In genomic region chr2:101253013-101253712, GRCh38 we compare ENCODE assay signal across 8 cellular contexts. TPM values are rescaled to one million over a fixed set of nuclear protein-coding genes. Genes with fewer than 3 reads are reported as not detected.
A peak's percentile ranks its signal among the peaks of the same experiment; 100 is the strongest.
DNase-seq lines count a peak whose midpoint lies in the region; ATAC-seq and TF ChIP-seq lines count a peak whose summit lies in the region.

No MANE protein-coding gene starts in this region.

- H3K36me3 Mint-ChIP-seq in CD4-positive, alpha-beta T cell (ENCODE audit: low read depth) = peaks cover 46% of the 10 kb centered on the region
- H3K36me3 Mint-ChIP-seq in glutamatergic neuron (ENCODE audit: unreplicated experiment) = peaks cover 4% of the 10 kb centered on the region
- peaks cover 15% of the 10 kb centered on the region for H3K36me3 Mint-ChIP-seq in type B pancreatic cell

- H3K36me3 ChIP-seq in Peyer's patch = peaks cover 0 to 6% (median 0%) of the 10 kb centered on the region in 3 donors

- peak in 1 of 2 donors; percentile 22 for TF ChIP-seq POLR2A in Peyer's patch (IDR thresholded peaks at IDR 0.05)

- H3K9me3 ChIP-seq in CD4-positive, alpha-beta T cell (ENCODE audit: control insufficient read depth, low read length) = no peaks in the 10 kb centered on the region
- no peaks in the 10 kb centered on the region for H3K9me3 ChIP-seq in Peyer's patch

- peaks cover 0 to 41% (median 12%) of the 10 kb centered on the region in 4 donors for H3K4me1 ChIP-seq in Peyer's patch

- peak overlapping the region; percentile 97 for H3K4me3 Mint-ChIP-seq in CD4-positive, alpha-beta T cell
- H3K4me3 Mint-ChIP-seq in glutamatergic neuron (ENCODE audit: unreplicated experiment) (peak overlapping the region; percentile 100), type B pancreatic cell (peak overlapping the region; percentile 96)

- H3K27me3 Mint-ChIP-seq in CD4-positive, alpha-beta T cell = no peaks in the 10 kb centered on the region
- peaks cover 6% of the 10 kb centered on the region for H3K27me3 Mint-ChIP-seq in glutamatergic neuron (ENCODE audit: unreplicated experiment)
- no peaks in the 10 kb centered on the region for H3K27me3 Mint-ChIP-seq in type B pancreatic cell

- peak overlapping the region; percentile 89 to 95 (median 92) for H3K4me3 ChIP-seq in Peyer's patch

- TF ChIP-seq CTCF in CD4-positive, alpha-beta T cell (IDR thresholded peaks at IDR 0.05) = no peak
- TF ChIP-seq CTCF in Peyer's patch (IDR thresholded peaks at IDR 0.05) (no peak), glutamatergic neuron (IDR thresholded peaks at IDR 0.05; ENCODE audit: partially characterized antibody, unreplicated experiment) (no peak), type B pancreatic cell (conservative IDR thresholded peaks at IDR 0.05) (no peak)

- H3K27me3 ChIP-seq in CD4-positive, alpha-beta T cell (ENCODE audit: control insufficient read depth, insufficient read depth, low read length) = no peaks in the 10 kb centered on the region
- no peaks in the 10 kb centered on the region for H3K27me3 ChIP-seq in Peyer's patch

- H3K27ac ChIP-seq in CD4-positive, alpha-beta T cell (ENCODE audit: low read depth, low read length) = peak overlapping the region; percentile 98
- H3K27ac ChIP-seq in Peyer's patch = peak overlapping the region; percentile 96 to 98 (median 97)

- intact Hi-C loops in CD4-positive, alpha-beta T cell (cut with DNase I, micrococcal nuclease) = loop anchor here (2.0 to 5.0 kb wide), 5 partner anchors 102 to 691 kb away; partner anchors contain the start of genes RPL31 (in 2 of the 2), CREG2 (in 1 of the 2), MAP4K4 (in 1 of the 2) and PDCL3 (in 1 of the 2)
- intact Hi-C loops in posterior cingulate gyrus (cut with DNase I) = loop anchor here (5.0 kb wide), 1 partner anchor 54 kb away; the partner anchor contains the start of gene RNF149

- POLR2A ChIA-PET in CD4-positive, alpha-beta T cell (lab: Charles Lee) = interaction anchor here (0.6 to 3.0 kb wide), 25 partner anchors 10 to 690 kb away, joined by 3 to 21 read pairs (median 5); partner anchors contain the start of genes PDCL3, RNF149, RPL31 and TBC1D8

- peak overlapping the region; percentile 93 for H3K27ac Mint-ChIP-seq in CD4-positive, alpha-beta T cell
- peak overlapping the region; percentile 95 for H3K27ac Mint-ChIP-seq in glutamatergic neuron (ENCODE audit: unreplicated experiment)
- peak overlapping the region; percentile 92 for H3K27ac Mint-ChIP-seq in type B pancreatic cell

- ATAC-seq in CD4-positive, alpha-beta T cell (ENCODE audit: poor library complexity) = peak; percentile 69
- peak; percentile 46 for ATAC-seq in GM19372 (IDR thresholded peaks at IDR 0.05; ENCODE audit: low read depth, unreplicated experiment)
- peak; percentile 55 for ATAC-seq in HG03460 (IDR thresholded peaks at IDR 0.05; ENCODE audit: unreplicated experiment)

- H3K4me1 Mint-ChIP-seq in CD4-positive, alpha-beta T cell (ENCODE audit: low read depth) = peaks cover 60% of the 10 kb centered on the region
- peaks cover 10% of the 10 kb centered on the region for H3K4me1 Mint-ChIP-seq in glutamatergic neuron (ENCODE audit: low read depth, unreplicated experiment)
- H3K4me1 Mint-ChIP-seq in type B pancreatic cell (ENCODE audit: unreplicated experiment) = peaks cover 38% of the 10 kb centered on the region

- H3K9me3 Mint-ChIP-seq in CD4-positive, alpha-beta T cell = no peaks in the 10 kb centered on the region
- H3K9me3 Mint-ChIP-seq in glutamatergic neuron (ENCODE audit: unreplicated experiment) = peaks cover 8% of the 10 kb centered on the region
- no peaks in the 10 kb centered on the region for H3K9me3 Mint-ChIP-seq in type B pancreatic cell

- CTCF ChIA-PET in CD4-positive, alpha-beta T cell (lab: Charles Lee) = interaction anchor here (0.7 to 1.6 kb wide), 7 partner anchors 16 to 241 kb away, joined by 3 to 7 read pairs (median 3); no protein-coding TSS in a partner anchor

- DNase-seq in CD4-positive, alpha-beta T cell = peak; percentile 62 to 80 (median 73)
- DNase-seq in Peyer's patch = peak; percentile 76 to 90 (median 82)
- DNase-seq in activated gamma-delta T cell treated with Interleukin-2 at 50 U/mL for 16 hours = peak; percentile 77
- peak; percentile 62 for DNase-seq in glutamatergic neuron
- peak in 9 of 10 donors; percentile 9 to 92 (median 35) for DNase-seq in posterior cingulate gyrus
- no peak for DNase-seq in type B pancreatic cell (ENCODE audit: extremely low spot score, unreplicated experiment)

RNA-seq across cellular contexts. Expression of gene CNOT11, which starts 0.5 kb away (rescaled TPM):
- total RNA-seq in CD4-positive, alpha-beta T cell = 10 to 100 TPM; 39.4 to 46.8 TPM
- 10 to 100 TPM; 46.4 to 82.9 (median 48.1) TPM for total RNA-seq in Peyer's patch
- 35.6 TPM for total RNA-seq in glutamatergic neuron (ENCODE audit: unreplicated experiment)
- total RNA-seq in type B pancreatic cell (ENCODE audit: low replicate concordance) = 64.5 and 69.6 TPM in 2 replicates

RNA-seq across cellular contexts. Expression of gene RNF149, which starts 55.3 kb away (rescaled TPM):
- 100 to 1,000 TPM; 139 to 150 TPM for total RNA-seq in CD4-positive, alpha-beta T cell
- 10 to 100 TPM; 61.1 to 86.2 (median 70.5) TPM for total RNA-seq in Peyer's patch
- 26.9 TPM for total RNA-seq in glutamatergic neuron (ENCODE audit: unreplicated experiment)
- 47.0 and 57.3 TPM in 2 replicates for total RNA-seq in type B pancreatic cell (ENCODE audit: low replicate concordance)
